In the genomic region with DNA sequence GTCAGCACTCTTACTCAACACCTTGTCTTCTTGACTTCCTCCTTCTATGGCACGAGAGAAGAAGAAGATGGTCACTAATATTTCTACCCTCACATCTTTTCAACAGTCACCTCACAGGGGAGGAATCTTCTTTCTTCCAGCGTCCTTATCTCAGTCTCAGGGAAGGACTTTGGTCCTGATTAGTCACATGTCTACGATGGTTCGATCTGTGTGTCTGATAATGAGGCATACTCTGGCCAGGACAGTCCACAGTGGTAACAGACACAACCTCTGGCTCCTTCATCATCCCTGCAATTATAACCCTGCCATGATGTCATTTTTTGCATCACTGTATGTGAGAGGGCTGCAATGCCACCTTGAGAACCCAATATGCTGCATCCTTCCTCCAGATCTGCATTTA, we compare ENCODE assay signal across 18 cellular contexts. TPM values are rescaled to one million over a fixed set of nuclear protein-coding genes. Genes with fewer than 3 reads are reported as not detected.
DNase-seq lines count a peak whose midpoint lies in the region; ATAC-seq, FAIRE-seq and TF ChIP-seq lines count a peak whose summit lies in the region.
"Had no signal": no experiment of that assay in that cellular context is flagged by ENCODE, and none has a peak within 500 bp of the region (broad histone marks: within the 10 kb centered on the region; RNA-seq: fewer than 3 reads in every experiment).

No MANE protein-coding gene starts in this region.

- H3K9me3 Mint-ChIP-seq in H9 = peaks cover 0 to 5% of the 10 kb centered on the region in 2 experiments; a peak in 2 of 5 replicates

- no peak overlapping the region for H3K56ac ChIP-seq in H9 (ENCODE audit: insufficient read length, low read depth, low read length)

- H3T11ph ChIP-seq in H9 (ENCODE audit: low read length) = no peak overlapping the region

- intact Hi-C loops in HepG2 (cut with micrococcal nuclease; ENCODE audit: unreplicated experiment) (no loop called here), right lobe of liver (cut with DNase I) (no loop called here)

- no peak overlapping the region for H3K18ac ChIP-seq in H9 (ENCODE audit: insufficient read length, low read depth, low read length)

- peaks cover 4% of the 10 kb centered on the region in 2 experiments for H3K4me1 Mint-ChIP-seq in H9
- H3K4me1 Mint-ChIP-seq: CD4-positive, alpha-beta memory T cell had no signal

- H4K91ac ChIP-seq in H9 (ENCODE audit: insufficient read length, low read depth, low read length) = no peak overlapping the region

- H4K5ac ChIP-seq in H9 (ENCODE audit: insufficient read length, low read depth, low read length) = no peak overlapping the region

- no peak overlapping the region for H3K4me3 Mint-ChIP-seq in H9
- H3K4me3 Mint-ChIP-seq: CD4-positive, alpha-beta memory T cell had no signal

- no peaks in the 10 kb centered on the region for H3K27me3 Mint-ChIP-seq in H9 (ENCODE audit: low read depth)

- POLR2A ChIA-PET in HepG2 (lab: Yijun Ruan, JAX) = no interaction called here

- ATAC-seq in HepG2 (no peak), right lobe of liver (no peak), HG02571 (IDR thresholded peaks at IDR 0.05; ENCODE audit: unreplicated experiment) (no peak)

- no peak overlapping the region for H3K4ac ChIP-seq in H9 (ENCODE audit: low read depth, low read length)

- no peak for TF ChIP-seq POLR2A in HepG2 (IDR thresholded peaks at IDR 0.05; ENCODE audit: insufficient read depth in 1 of 2, low read depth in 2 of 2, low read length in 2 of 2)
- TF ChIP-seq POLR2A in right lobe of liver (IDR thresholded peaks at IDR 0.05) = no peak
- no peak for TF ChIP-seq POLR2A in erythroblast (IDR thresholded peaks at IDR 0.05; ENCODE audit: low read length)

- H3K27ac ChIP-seq in HepG2 (ENCODE audit: extremely low read length, insufficient read depth, low read length) (no peak overlapping the region), right lobe of liver (no peak overlapping the region), H9 (ENCODE audit: insufficient read length, low read depth, low read length) (no peak overlapping the region)
- H3K27ac ChIP-seq: C4-2B, GM23248 had no signal

- H3K4me1 ChIP-seq in HepG2 (ENCODE audit: insufficient read depth, low read length) (no peaks in the 10 kb centered on the region), right lobe of liver (no peaks in the 10 kb centered on the region), H9 (ENCODE audit: insufficient read depth, low read length) (no peaks in the 10 kb centered on the region)
- H3K4me1 ChIP-seq: BE2C had no signal

- H3K79me2 ChIP-seq in HepG2 (ENCODE audit: insufficient read depth, low read length) (no peaks in the 10 kb centered on the region), H9 (ENCODE audit: insufficient read depth, low read length) (no peaks in the 10 kb centered on the region)

- BruUV-seq in HepG2 (replicated peaks; lab: Mats Ljungman, UMichigan) = no TSS peak

- TF ChIP-seq RAD21 in HepG2 (CRISPR knock-in tag; IDR thresholded peaks at IDR 0.05) = no peak

- H2BK15ac ChIP-seq in H9 (ENCODE audit: low read depth, low read length) = no peak overlapping the region

- no peak overlapping the region for H2BK5ac ChIP-seq in H9 (ENCODE audit: insufficient read length, low read length)

- no peak overlapping the region for H3K14ac ChIP-seq in H9 (ENCODE audit: insufficient read depth, low read length)

- 0% methylated on average over 4 of the region's 4 CpGs for WGBS in HepG2 (ENCODE audit: low lambda C conversion rate)
- 30% methylated on average over 4 of the region's 4 CpGs for WGBS in right lobe of liver (ENCODE audit: insufficient coverage, low coverage, low lambda C conversion rate, missing lambda C conversion rate)
- no CpG with 5 or more reads among the region's 4 CpGs for WGBS in H9 (ENCODE audit: extremely low coverage, insufficient read length, low lambda C conversion rate)

- FAIRE-seq in HepG2 (lab: Jason Lieb, UNC) (no peak), urothelium cell line (lab: Jason Lieb, UNC) (peak; percentile 67)
- FAIRE-seq: A204.1, GM18507, H54 had no signal

- H3K79me1 ChIP-seq in H9 (ENCODE audit: insufficient read depth, low read depth, low read length, poor library complexity, severe bottlenecking) = no peaks in the 10 kb centered on the region

- H3K4me2 ChIP-seq in HepG2 (ENCODE audit: low read depth, low read length) (no peak overlapping the region), H9 (ENCODE audit: insufficient read depth, insufficient read length, low read length) (no peak overlapping the region)

- H3K36me3 Mint-ChIP-seq in H9 (ENCODE audit: insufficient read depth in 1 of 3, low read depth in 3 of 3) = no peaks in the 10 kb centered on the region
- H3K36me3 Mint-ChIP-seq: CD4-positive, alpha-beta memory T cell had no signal

- H2AFZ ChIP-seq in HepG2 (ENCODE audit: low read length) (no peak overlapping the region), H9 (ENCODE audit: low read length) (no peak overlapping the region)
- H2AFZ ChIP-seq: GM23248 had no signal

- no peak overlapping the region for H3K27ac Mint-ChIP-seq in H9
- H3K27ac Mint-ChIP-seq: CD4-positive, alpha-beta memory T cell had no signal

- CTCF ChIA-PET in HepG2 (lab: Yijun Ruan, JAX; ENCODE audit: low intra/inter-chr PET ratio, low total read pairs) = no interaction called here

- no peak overlapping the region for H2AK5ac ChIP-seq in H9 (ENCODE audit: insufficient read length, low read length)

- H2BK20ac ChIP-seq in H9 (ENCODE audit: low read depth, low read length, poor library complexity, severe bottlenecking) = no peak overlapping the region

- no peaks in the 10 kb centered on the region for H3K9me3 ChIP-seq in HepG2 (ENCODE audit: low read length)
- no peaks in the 10 kb centered on the region for H3K9me3 ChIP-seq in right lobe of liver
- H3K9me3 ChIP-seq in H9 (ENCODE audit: control insufficient read depth, low read depth, low read length) = no peaks in the 10 kb centered on the region
- H3K9me3 ChIP-seq: BE2C had no signal

- H4K8ac ChIP-seq in H9 (replicated peaks; ENCODE audit: insufficient read length, low read depth, low read length) = no peak overlapping the region

- H3K36me3 ChIP-seq in HepG2 (replicated peaks in 1 of 2; ENCODE audit: control insufficient read depth in 1 of 2, insufficient read depth in 2 of 2, low read length in 2 of 2) (no peaks in the 10 kb centered on the region), right lobe of liver (no peaks in the 10 kb centered on the region)
- H3K36me3 ChIP-seq: BE2C had no signal

- TF ChIP-seq EP300 in HepG2 (IDR thresholded peaks at IDR 0.05; ENCODE audit: low read depth in 2 of 2, low read length in 2 of 2) (no peak), HepG2 (CRISPR knock-in tag; IDR thresholded peaks at IDR 0.05; ENCODE audit: borderline replicate concordance) (no peak)

- H3K27me3 ChIP-seq in HepG2 (ENCODE audit: control insufficient read depth in 1 of 2, insufficient read depth in 2 of 2, low read length in 2 of 2) (no peaks in the 10 kb centered on the region), right lobe of liver (no peaks in the 10 kb centered on the region), H9 (ENCODE audit: insufficient read depth, low read length) (no peaks in the 10 kb centered on the region)
- H3K27me3 ChIP-seq: BE2C had no signal

- no peak overlapping the region for H3K4me3 ChIP-seq in HepG2 (replicated peaks in 1 of 3; ENCODE audit: insufficient read depth in 1 of 3, low read depth in 2 of 3, low read length in 3 of 3)
- no peak overlapping the region for H3K4me3 ChIP-seq in right lobe of liver
- H3K4me3 ChIP-seq: GM23248 had no signal

- no peak overlapping the region for H2BK12ac ChIP-seq in H9 (ENCODE audit: insufficient read length, low read depth, low read length)

- no peak overlapping the region for H2BK120ac ChIP-seq in H9 (ENCODE audit: low read depth, low read length, poor library complexity, severe bottlenecking)

- H4K20me1 ChIP-seq in HepG2 (ENCODE audit: insufficient read depth, low read length) (no peaks in the 10 kb centered on the region), H9 (ENCODE audit: control insufficient read depth, insufficient read depth, insufficient read length) (no peaks in the 10 kb centered on the region)

- DNase-seq in HepG2 (ENCODE audit: low spot score) (no peak), right lobe of liver (no peak), OCI-M1 (lab: John Stamatoyannopoulos, UW) (peak; percentile 60), erythroblast (lab: John Stamatoyannopoulos, UW) (peak; percentile 48 to 68), urothelium cell line (ENCODE audit: low spot score) (no peak), H9 (no peak), NCI-H446 treated with DMSO at 0.1 percent for 48 hours (lab: John Stamatoyannopoulos, UW) (no peak)
- DNase-seq: BE2C; CD4-positive, alpha-beta memory T cell; COR-L47; DND-41; GM23248 had no signal

- no peaks in the 10 kb centered on the region for H3K23me2 ChIP-seq in H9 (ENCODE audit: insufficient read length, low read depth, low read length, poor library complexity, severe bottlenecking)

- TF ChIP-seq CTCF in HepG2 (CRISPR knock-in tag; IDR thresholded peaks at IDR 0.05) (no peak), right lobe of liver (IDR thresholded peaks at IDR 0.05) (no peak), H9 (conservative IDR thresholded peaks at IDR 0.05) (no peak)

- H3K23ac ChIP-seq in H9 (ENCODE audit: insufficient read length, low read depth, low read length) = no peak overlapping the region

- in situ Hi-C loops in HepG2 (cut with HindIII; ENCODE audit: extremely low pct_ligation_motif_present, low pct_unique_long_range_greater_than_20kb) = no loop called here

- H3K9ac ChIP-seq in HepG2 (ENCODE audit: insufficient read depth, low read depth, low read length) (no peak overlapping the region), H9 (ENCODE audit: extremely low read depth, insufficient read length, low read length) (no peak overlapping the region)
- H3K9ac ChIP-seq: GM23248 had no signal

RNA-seq across cellular contexts. Expression of gene RGS6, which starts 15.9 kb away (rescaled TPM):
- not detected in 2 replicates for total RNA-seq in HepG2 (2016; rRNA removed; fragmentation: Illumina TruSeq; extraction: Trizol)
- not detected in 2 replicates for total RNA-seq in HepG2 (2016; cell fraction: cytosol; rRNA removed; fragmentation: Illumina TruSeq; extraction: Trizol; ENCODE audit: low read depth)
- total RNA-seq in HepG2 (2016; cell fraction: insoluble cytoplasmic fraction; rRNA removed; fragmentation: Illumina TruSeq; extraction: Trizol) = not detected in 2 replicates
- not detected in 2 replicates for total RNA-seq in HepG2 (2016; cell fraction: membrane; rRNA removed; fragmentation: Illumina TruSeq; extraction: Trizol)
- total RNA-seq in HepG2 (2016; cell fraction: nucleus; rRNA removed; fragmentation: Illumina TruSeq; extraction: Trizol) = not detected in 2 replicates
- polyA plus RNA-seq in HepG2 (2011; rRNA removed) = not detected in 2 replicates
- not detected in 2 replicates for polyA plus RNA-seq in HepG2 (2011; cell fraction: cytosol; rRNA removed)
- not detected in 2 replicates for polyA plus RNA-seq in HepG2 (2011; cell fraction: nucleus; rRNA removed)
- not detected in 2 replicates for polyA plus RNA-seq in HepG2 (2012)
- polyA plus RNA-seq in HepG2 (2016; cell fraction: cytosol; fragmentation: Illumina TruSeq; extraction: Trizol; ENCODE audit: low read depth) = not detected in 2 replicates
- polyA plus RNA-seq in HepG2 (2016; cell fraction: insoluble cytoplasmic fraction; fragmentation: Illumina TruSeq; extraction: Trizol; ENCODE audit: low read depth) = not detected in 2 replicates
- polyA plus RNA-seq in HepG2 (2016; cell fraction: membrane; fragmentation: Illumina TruSeq; extraction: Trizol; ENCODE audit: low read depth) = not detected in 2 replicates
- polyA plus RNA-seq in HepG2 (2016; cell fraction: nucleus; fragmentation: Illumina TruSeq; extraction: Trizol; ENCODE audit: insufficient read depth, low read depth) = not detected in 2 replicates
- polyA minus RNA-seq in HepG2 (2011; rRNA and poly(A)+ RNA removed; ENCODE audit: low replicate concordance) = not detected in 2 replicates
- polyA minus RNA-seq in HepG2 (2011; cell fraction: cytosol; rRNA and poly(A)+ RNA removed) = not detected in 2 replicates
- not detected in 2 replicates for polyA minus RNA-seq in HepG2 (2011; cell fraction: nucleus; rRNA and poly(A)+ RNA removed)
- total RNA-seq in right lobe of liver = under 1 TPM in 1 of 6 experiments, not detected in 5; 0.07 TPM
- 2.8 and 3.0 TPM in 2 replicates for total RNA-seq in H9 (2021)
- total RNA-seq: GM23248, HT1080 had no signal
- polyA plus RNA-seq: CD4-positive, alpha-beta memory T cell; GM23248 had no signal

Comparison
In these comparisons a context has a peak if more than half of its experiments do, and no peak if none do; other contexts are left out.
1. DNase-seq: peak in OCI-M1 (single experiment) and erythroblast (2 of 2); none in HepG2 (single experiment), right lobe of liver (0 of 3), urothelium cell line (single experiment), H9 (single experiment) and NCI-H446 treated with DMSO at 0.1 percent for 48 hours (single experiment).